Comparison of ENCODE assay signal across 10 cellular contexts in the genomic region with DNA sequence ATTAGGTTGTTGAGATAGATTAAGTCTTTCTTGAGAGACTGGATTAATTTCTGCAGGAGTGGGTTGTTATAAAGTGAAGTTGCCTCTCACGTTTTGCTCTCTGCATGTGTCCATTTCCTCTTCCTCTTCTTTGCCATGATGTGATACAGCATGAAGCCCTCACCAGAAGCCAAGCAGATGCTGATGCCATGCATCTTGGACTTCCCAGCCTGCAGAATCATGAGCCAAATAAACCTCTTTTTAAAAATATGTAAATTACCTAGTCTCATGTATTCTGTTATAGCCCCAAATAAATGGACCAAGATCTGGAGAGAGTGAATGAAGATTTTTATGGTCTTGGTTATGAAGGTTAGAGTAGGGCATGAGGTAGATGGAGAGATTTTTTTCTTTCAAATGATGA.
"Had no signal": no experiment of that assay in that cellular context is flagged by ENCODE, and none has a peak within 500 bp of the region (broad histone marks: within the 10 kb centered on the region; RNA-seq: fewer than 3 reads in every experiment).

No MANE protein-coding gene starts in this region.

- H3K9me3 ChIP-seq: HAP-1 had no signal

- H3K9ac ChIP-seq: GM23248 had no signal

- H3K27ac ChIP-seq: GM23248, HL-60 had no signal

- FAIRE-seq: HepG2 had no signal

- H3K4me3 ChIP-seq: GM23248, HAP-1 had no signal

- H3K36me3 Mint-ChIP-seq: IgD-negative memory B cell had no signal

- ATAC-seq: HCT116, HepG2 had no signal

- H3K27me3 Mint-ChIP-seq: IgD-negative memory B cell had no signal

- H3K4me1 ChIP-seq: HAP-1 had no signal

- H3K27ac Mint-ChIP-seq: HFFc6, IgD-negative memory B cell had no signal

- H3K36me3 ChIP-seq: HAP-1 had no signal

- H2AFZ ChIP-seq: GM23248 had no signal

- DNase-seq: GM23248, GOT3, H7, HFFc6, KG1 had no signal

- H3K4me3 Mint-ChIP-seq: HFFc6 had no signal
